In genomic region chr15:100686021-100686724, GRCh38 we compare ENCODE assay signal across 14 cellular contexts.
A peak's percentile ranks its signal among the peaks of the same experiment; 100 is the strongest.
DNase-seq lines count a peak whose midpoint lies in the region; ATAC-seq and TF ChIP-seq lines count a peak whose summit lies in the region.
"Had no signal": no experiment of that assay in that cellular context is flagged by ENCODE, and none has a peak within 500 bp of the region (broad histone marks: within the 10 kb centered on the region; RNA-seq: fewer than 3 reads in every experiment).

No MANE protein-coding gene starts in this region.

- H3K4me3 Mint-ChIP-seq in activated CD4-positive, alpha-beta T cell treated with anti-CD3 and anti-CD28 coated beads, Interleukin-2, amount 10 ng/mL, durations not matched to agents 7 days and 5 days = no peak overlapping the region
- H3K4me3 Mint-ChIP-seq: CD4-positive, CD25-positive, alpha-beta regulatory T cell had no signal

- no peak overlapping the region for H3K4me2 ChIP-seq in hepatocyte
- H3K4me2 ChIP-seq: SK-N-SH had no signal

- DNase-seq in NCI-H526 treated with DMSO at 0.1 percent for 48 hours (lab: John Stamatoyannopoulos, UW) = peak; percentile 17
- no peak for DNase-seq in esophagus squamous epithelium (lab: John Stamatoyannopoulos, UW)
- no peak for DNase-seq in omental fat pad (ENCODE audit: low spot score)
- DNase-seq in upper lobe of right lung = peak; percentile 57
- DNase-seq in SIG-M5 (lab: John Stamatoyannopoulos, UW) = no peak
- no peak for DNase-seq in activated CD4-positive, alpha-beta T cell treated with anti-CD3 and anti-CD28 coated beads, Interleukin-2, amount 10 ng/mL, durations not matched to agents 7 days and 5 days
- DNase-seq in hepatocyte (ENCODE audit: low spot score) = no peak
- DNase-seq: activated effector memory CD4-positive, alpha-beta T cell treated with anti-CD3 and anti-CD28 coated beads, Interleukin-2, amount 50 U/mL, for 16 hours; CD4-positive, CD25-positive, alpha-beta regulatory T cell; NK-92 treated with Interleukin-12 subunit alpha and Interleukin-12 subunit beta, amount 100 ng/mL, for 24 hours; SK-N-SH; stimulated activated CD4-positive, alpha-beta T cell treated with anti-CD3 and anti-CD28 coated beads, Interleukin-2, amount 100 ng/mL, for 24 hours; trophoblast cell had no signal

- H3K79me2 ChIP-seq in hepatocyte = no peaks in the 10 kb centered on the region

- no peak for TF ChIP-seq POLR2A in esophagus squamous epithelium (IDR thresholded peaks at IDR 0.05)

- H3K9me3 ChIP-seq in esophagus squamous epithelium = no peaks in the 10 kb centered on the region
- H3K9me3 ChIP-seq in upper lobe of right lung = no peaks in the 10 kb centered on the region
- no peaks in the 10 kb centered on the region for H3K9me3 ChIP-seq in hepatocyte (ENCODE audit: low read depth)
- H3K9me3 ChIP-seq: SK-N-SH had no signal

- no peak overlapping the region for H3K27ac Mint-ChIP-seq in activated CD4-positive, alpha-beta T cell treated with anti-CD3 and anti-CD28 coated beads, Interleukin-2, amount 10 ng/mL, durations not matched to agents 7 days and 5 days
- H3K27ac Mint-ChIP-seq: CD4-positive, CD25-positive, alpha-beta regulatory T cell had no signal

- H3K4me1 Mint-ChIP-seq in activated CD4-positive, alpha-beta T cell treated with anti-CD3 and anti-CD28 coated beads, Interleukin-2, amount 10 ng/mL, durations not matched to agents 7 days and 5 days = no peaks in the 10 kb centered on the region
- H3K4me1 Mint-ChIP-seq: CD4-positive, CD25-positive, alpha-beta regulatory T cell had no signal

- 73 to 82% methylated on average over 9 to 15 of the region's 23 CpGs for WGBS in esophagus squamous epithelium, 2 donors
- WGBS in hepatocyte (ENCODE audit: low lambda C conversion rate, missing lambda C conversion rate) = 91% methylated on average over 23 of the region's 23 CpGs

- no peaks in the 10 kb centered on the region for H3K9me2 ChIP-seq in hepatocyte (replicated peaks; ENCODE audit: insufficient read depth)
- H3K9me2 ChIP-seq: SK-N-SH had no signal

- no peaks in the 10 kb centered on the region for H3K27me3 Mint-ChIP-seq in activated CD4-positive, alpha-beta T cell treated with anti-CD3 and anti-CD28 coated beads, Interleukin-2, amount 10 ng/mL, durations not matched to agents 7 days and 5 days
- H3K27me3 Mint-ChIP-seq: CD4-positive, CD25-positive, alpha-beta regulatory T cell had no signal

- peak overlapping the region; percentile 4 to 88 (median 72) for H3K27ac ChIP-seq in esophagus squamous epithelium
- H3K27ac ChIP-seq in upper lobe of right lung = no peak overlapping the region
- H3K27ac ChIP-seq in hepatocyte = no peak overlapping the region

- H3K4me1 ChIP-seq in esophagus squamous epithelium = peaks cover 0 to 38% (median 7%) of the 10 kb centered on the region in 3 donors
- H3K4me1 ChIP-seq in upper lobe of right lung = peaks cover 4% of the 10 kb centered on the region
- H3K4me1 ChIP-seq in hepatocyte (ENCODE audit: insufficient read depth) = no peaks in the 10 kb centered on the region

- POLR2A ChIA-PET in activated CD4-positive, alpha-beta T cell treated with anti-CD3 and anti-CD28 coated beads, Interleukin-2, amount 10 ng/mL, durations not matched to agents 7 days and 5 days (lab: Charles Lee) = no interaction called here

- peaks cover 0 to 5% (median 0%) of the 10 kb centered on the region in 4 donors for H3K27me3 ChIP-seq in esophagus squamous epithelium
- H3K27me3 ChIP-seq in upper lobe of right lung = no peaks in the 10 kb centered on the region
- H3K27me3 ChIP-seq in hepatocyte = no peaks in the 10 kb centered on the region

- H4K20me1 ChIP-seq in hepatocyte (ENCODE audit: insufficient read depth, poor library complexity, severe bottlenecking) = no peaks in the 10 kb centered on the region

- CTCF ChIA-PET in activated CD4-positive, alpha-beta T cell treated with anti-CD3 and anti-CD28 coated beads, Interleukin-2, amount 10 ng/mL, durations not matched to agents 7 days and 5 days (lab: Charles Lee) = no interaction called here

- peak; percentile 18 for ATAC-seq in omental fat pad (ENCODE audit: low FRiP score)
- no peak for ATAC-seq in upper lobe of right lung
- no peak for ATAC-seq in activated CD4-positive, CD25-positive, alpha-beta regulatory T cell treated with anti-CD3 and anti-CD28 coated beads, Interleukin-2, amount 50 U/mL, for 24 hours

- H3K9me3 Mint-ChIP-seq in activated CD4-positive, alpha-beta T cell treated with anti-CD3 and anti-CD28 coated beads, Interleukin-2, amount 10 ng/mL, durations not matched to agents 7 days and 5 days = no peaks in the 10 kb centered on the region

- TF ChIP-seq CTCF in esophagus squamous epithelium (IDR thresholded peaks at IDR 0.05) = no peak
- TF ChIP-seq CTCF in omental fat pad (IDR thresholded peaks at IDR 0.05) = no peak
- TF ChIP-seq CTCF in upper lobe of right lung (IDR thresholded peaks at IDR 0.05) = no peak
- no peak for TF ChIP-seq CTCF in hepatocyte (IDR thresholded peaks at IDR 0.05; ENCODE audit: poor library complexity)

- H3K36me3 ChIP-seq in esophagus squamous epithelium (no peaks in the 10 kb centered on the region), upper lobe of right lung (no peaks in the 10 kb centered on the region), hepatocyte (replicated peaks; ENCODE audit: insufficient read depth, low read depth) (no peaks in the 10 kb centered on the region)

- no peak overlapping the region for H3K4me3 ChIP-seq in esophagus squamous epithelium
- no peak overlapping the region for H3K4me3 ChIP-seq in upper lobe of right lung
- no peak overlapping the region for H3K4me3 ChIP-seq in hepatocyte

- no peak overlapping the region for H2AFZ ChIP-seq in hepatocyte

- H3K36me3 Mint-ChIP-seq in activated CD4-positive, alpha-beta T cell treated with anti-CD3 and anti-CD28 coated beads, Interleukin-2, amount 10 ng/mL, durations not matched to agents 7 days and 5 days (ENCODE audit: low read depth) = no peaks in the 10 kb centered on the region
- H3K36me3 Mint-ChIP-seq: CD4-positive, CD25-positive, alpha-beta regulatory T cell had no signal

- intact Hi-C loops in esophagus squamous epithelium (cut with DNase I) (no loop called here), upper lobe of right lung (cut with DNase I) (no loop called here)

Comparison
In these comparisons a context has a peak if more than half of its experiments do, and no peak if none do; other contexts are left out.
1. DNase-seq: peak in NCI-H526 treated with DMSO at 0.1 percent for 48 hours (single experiment) and upper lobe of right lung (single experiment); none in esophagus squamous epithelium (single experiment), omental fat pad (single experiment), SIG-M5 (single experiment), activated CD4-positive, alpha-beta T cell treated with anti-CD3 and anti-CD28 coated beads, Interleukin-2, amount 10 ng/mL, durations not matched to agents 7 days and 5 days (single experiment) and hepatocyte (single experiment).
2. H3K27ac ChIP-seq: peak in esophagus squamous epithelium (4 of 4); none in upper lobe of right lung (single experiment) and hepatocyte (single experiment).